ENCODE assay signal across 10 cellular contexts in genomic region chr6:151699719-151700118, GRCh38.
"Had no signal": no experiment of that assay in that cellular context is flagged by ENCODE, and none has a peak within 500 bp of the region (broad histone marks: within the 10 kb centered on the region; RNA-seq: fewer than 3 reads in every experiment).

No MANE protein-coding gene starts in this region.

- H3K27ac ChIP-seq: SK-N-MC had no signal

- DNase-seq: activated CD4-positive, alpha-beta T cell treated with anti-CD3 and anti-CD28 coated beads, Interleukin-2, amount 10 ng/mL, durations not matched to agents 7 days and 5 days; activated CD4-positive, CD25-positive, alpha-beta regulatory T cell; activated CD8-positive, alpha-beta memory T cell treated with anti-CD3 and anti-CD28 coated beads, Interleukin-2, amount 50 U/mL, for 48 hours; activated naive CD8-positive, alpha-beta T cell treated with anti-CD3 and anti-CD28 coated beads for 36 hours; dermis blood vessel endothelial cell; mesenchymal stem cell; natural killer cell; nucleus accumbens; stimulated activated CD4-positive, alpha-beta T cell treated with anti-CD3 and anti-CD28 coated beads, Interleukin-2, amount 100 ng/mL, for 24 hours had no signal

- ATAC-seq: natural killer cell had no signal

- H3K4me3 ChIP-seq: SK-N-MC had no signal
